Comparison of ENCODE assay signal across 5 cellular contexts in the genomic region with DNA sequence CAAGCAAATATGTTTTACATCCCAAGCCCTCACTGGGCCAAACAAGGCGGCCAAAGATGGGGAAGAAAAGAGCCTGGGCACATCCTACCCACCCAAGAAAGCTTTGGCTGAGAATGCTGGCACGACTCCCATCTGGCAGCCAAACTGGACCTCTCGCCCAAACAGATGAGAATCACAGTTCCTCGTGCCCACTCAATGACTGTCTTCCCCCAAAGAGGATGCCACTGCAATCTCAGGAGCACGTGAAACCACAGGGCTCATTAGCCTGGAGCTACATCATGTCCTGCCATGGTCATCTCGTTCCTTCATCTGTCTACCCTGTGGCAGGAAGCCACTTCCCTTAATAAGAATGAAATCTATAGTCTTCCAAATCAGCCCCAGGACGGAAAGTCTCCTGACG.
"Had no signal": no experiment of that assay in that cellular context is flagged by ENCODE, and none has a peak within 500 bp of the region (broad histone marks: within the 10 kb centered on the region; RNA-seq: fewer than 3 reads in every experiment).

No MANE protein-coding gene starts in this region.

- ATAC-seq: T-helper 17 cell had no signal

- DNase-seq: activated CD4-positive, alpha-beta T cell treated with anti-CD3 and anti-CD28 coated beads, Interleukin-2, amount 50 U/mL, for 1 hour; activated effector memory CD4-positive, alpha-beta T cell treated with anti-CD3 and anti-CD28 coated beads, Interleukin-2, amount 50 U/mL, for 16 hours; kidney glomerular epithelial cell; T-helper 17 cell; thyroid gland had no signal
